ENCODE assay signal across 14 cellular contexts in genomic region chr19:48466571-48467325, GRCh38.
DNase-seq lines count a peak whose midpoint lies in the region; ATAC-seq, FAIRE-seq and TF ChIP-seq lines count a peak whose summit lies in the region.
"Had no signal": no experiment of that assay in that cellular context is flagged by ENCODE, and none has a peak within 500 bp of the region (broad histone marks: within the 10 kb centered on the region; RNA-seq: fewer than 3 reads in every experiment).

No MANE protein-coding gene starts in this region.

- peak; percentile 28 for FAIRE-seq in HTR-8/SVneo (lab: Jason Lieb, UNC)

- no peak for ATAC-seq in HG03342 (IDR thresholded peaks at IDR 0.05; ENCODE audit: unreplicated experiment)
- ATAC-seq: left lung had no signal

- peak; percentile 71 for DNase-seq in AG20443 (ENCODE audit: low spot score)
- DNase-seq in HTR-8/SVneo (ENCODE audit: insufficient read length, low spot score), result no peak
- DNase-seq in astrocyte of the hippocampus (ENCODE audit: low read depth, low spot score), result peak; percentile 61
- peak; percentile 10 for DNase-seq in kidney glomerular epithelial cell (lab: John Stamatoyannopoulos, UW)
- no peak for DNase-seq in DMS79 (lab: John Stamatoyannopoulos, UW)
- no peak for DNase-seq in globus pallidus (ENCODE audit: low spot score)
- no peak for DNase-seq in GM20000 (ENCODE audit: low spot score)
- DNase-seq: aorta; CD4-positive, CD25-positive, alpha-beta regulatory T cell; hippocampal formation; Karpas-422; NCI-H2171 had no signal

- no peak for TF ChIP-seq CTCF in GM20000 (IDR thresholded peaks at IDR 0.05; ENCODE audit: extremely low read depth, missing control alignments)

Comparison
In these comparisons a context has a peak if more than half of its experiments do, and no peak if none do; other contexts are left out.
1. DNase-seq: peak in AG20443 (single experiment), astrocyte of the hippocampus (single experiment) and kidney glomerular epithelial cell (single experiment); none in HTR-8/SVneo (single experiment), DMS79 (single experiment), globus pallidus (single experiment) and GM20000 (single experiment).